ENCODE assay signal across 12 cellular contexts in genomic region chr10:78804356-78805032, GRCh38.
DNase-seq lines count a peak whose midpoint lies in the region; ATAC-seq and TF ChIP-seq lines count a peak whose summit lies in the region.
"Had no signal": no experiment of that assay in that cellular context is flagged by ENCODE, and none has a peak within 500 bp of the region (broad histone marks: within the 10 kb centered on the region; RNA-seq: fewer than 3 reads in every experiment).

No MANE protein-coding gene starts in this region.

- TF ChIP-seq EP300 in sigmoid colon (IDR thresholded peaks at IDR 0.05): no peak

- no peak for TF ChIP-seq POLR2A in body of pancreas (IDR thresholded peaks at IDR 0.05)
- TF ChIP-seq POLR2A in sigmoid colon (IDR thresholded peaks at IDR 0.05): no peak

- H3K27ac ChIP-seq in body of pancreas (peak overlapping the region in 3 of 4 donors; percentile 38 to 68 (median 52)), left lung (peak overlapping the region; percentile 31 to 76), sigmoid colon (peak overlapping the region; percentile 72 to 83 (median 80))

- no peaks in the 10 kb centered on the region for H3K36me3 ChIP-seq in body of pancreas (replicated peaks in 1 of 2; ENCODE audit: insufficient read depth in 1 of 2, low read depth in 2 of 2)
- no peaks in the 10 kb centered on the region for H3K36me3 ChIP-seq in left lung
- H3K36me3 ChIP-seq in sigmoid colon: no peaks in the 10 kb centered on the region

- H3K9me3 ChIP-seq in body of pancreas (no peaks in the 10 kb centered on the region), left lung (no peaks in the 10 kb centered on the region), sigmoid colon (no peaks in the 10 kb centered on the region)

- H3K27me3 ChIP-seq in body of pancreas (no peaks in the 10 kb centered on the region), left lung (no peaks in the 10 kb centered on the region), sigmoid colon (no peaks in the 10 kb centered on the region)

- intact Hi-C loops in body of pancreas (cut with DNase I) (no loop called here), left lung (cut with DNase I) (no loop called here), sigmoid colon (cut with DNase I) (loop anchor here (10.0 kb wide), 1 partner anchor 260 kb away; the partner anchor contains the start of gene ZMIZ1)

- DNase-seq in Ammon's horn (ENCODE audit: low spot score): peak; percentile 50
- no peak for DNase-seq in body of pancreas
- DNase-seq in left lung: no peak
- DNase-seq in sigmoid colon: peak; percentile 80
- DNase-seq in NCI-H2029 treated with DMSO at 0.1 percent for 48 hours (lab: John Stamatoyannopoulos, UW): no peak
- no peak for DNase-seq in cerebellum (ENCODE audit: low spot score)
- DNase-seq: activated CD4-positive, alpha-beta memory T cell treated with anti-CD3 and anti-CD28 coated beads for 36 hours; activated naive CD4-positive, alpha-beta T cell treated with anti-CD3 and anti-CD28 coated beads for 36 hours; dermis blood vessel endothelial cell; NCI-H2081 treated with DMSO at 0.1 percent for 48 hours had no signal

- H3K4me1 ChIP-seq in body of pancreas (peaks cover 9% of the 10 kb centered on the region), left lung (peaks cover 18 to 30% of the 10 kb centered on the region in 2 donors), sigmoid colon (peaks cover 0 to 67% (median 48%) of the 10 kb centered on the region in 4 donors)

- ATAC-seq in body of pancreas: no peak
- no peak for ATAC-seq in left lung
- ATAC-seq in HG03097 (IDR thresholded peaks at IDR 0.05; ENCODE audit: low FRiP score, unreplicated experiment): no peak
- ATAC-seq in GM19324 (IDR thresholded peaks at IDR 0.05; ENCODE audit: low FRiP score, unreplicated experiment): no peak

- TF ChIP-seq CTCF in body of pancreas (IDR thresholded peaks at IDR 0.05) (no peak), left lung (IDR thresholded peaks at IDR 0.05) (no peak), sigmoid colon (IDR thresholded peaks at IDR 0.05) (no peak)

- WGBS in body of pancreas, 2 donors: 78 to 80% methylated on average over 6 to 7 of the region's 7 CpGs
- WGBS in sigmoid colon, 2 donors: 74 to 77% methylated on average over 7 of the region's 7 CpGs

- H3K4me3 ChIP-seq in body of pancreas (no peak overlapping the region), left lung (no peak overlapping the region), sigmoid colon (no peak overlapping the region)

Comparison
In these comparisons a context has a peak if more than half of its experiments do, and no peak if none do; other contexts are left out.
1. DNase-seq: peak in Ammon's horn (single experiment) and sigmoid colon (single experiment); none in body of pancreas (0 of 4), left lung (0 of 2), NCI-H2029 treated with DMSO at 0.1 percent for 48 hours (single experiment) and cerebellum (single experiment).
2. Peak in every context shown above with its lines, with median percentiles within 50 percentile points of each other: H3K27ac ChIP-seq.